14 cellular contexts compared by ENCODE assay signal in the genomic region with DNA sequence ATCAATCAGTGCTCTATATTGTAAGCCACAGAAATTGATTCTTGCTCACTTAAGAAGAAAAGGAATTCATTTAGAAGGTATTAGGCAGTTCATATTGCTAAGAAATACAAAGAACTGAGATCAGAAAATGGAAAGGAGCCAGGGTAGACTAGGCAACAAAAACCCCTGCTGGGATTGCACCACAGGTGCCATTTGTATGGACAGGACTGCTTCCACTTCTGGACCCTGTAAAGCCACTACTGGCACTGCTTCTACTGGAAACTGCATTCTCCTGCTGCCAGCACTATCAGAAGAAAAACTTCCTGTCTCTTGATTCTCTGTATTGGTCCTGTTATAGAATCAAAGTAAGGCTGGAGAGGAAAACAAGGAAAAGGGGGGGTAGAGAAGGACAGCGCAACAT. TPM values are rescaled to one million over a fixed set of nuclear protein-coding genes. Genes with fewer than 3 reads are reported as not detected.
DNase-seq lines count a peak whose midpoint lies in the region; ATAC-seq and TF ChIP-seq lines count a peak whose summit lies in the region.
"Had no signal": no experiment of that assay in that cellular context is flagged by ENCODE, and none has a peak within 500 bp of the region (broad histone marks: within the 10 kb centered on the region; RNA-seq: fewer than 3 reads in every experiment).

No MANE protein-coding gene starts in this region.

- in situ Hi-C loops in GM13977 (cut with MboI; ENCODE audit: low pct_unique_long_range_greater_than_20kb, low sequenced_read_pairs, unreplicated experiment) = no loop called here

- TF ChIP-seq CTCF in endothelial cell (IDR thresholded peaks at IDR 0.05; ENCODE audit: unreplicated experiment) = no peak
- TF ChIP-seq CTCF in GM13977 (IDR thresholded peaks at IDR 0.05; ENCODE audit: extremely low read depth, insufficient read depth, missing control alignments) = no peak

- peaks cover 46% of the 10 kb centered on the region for H3K4me1 Mint-ChIP-seq in endothelial cell (ENCODE audit: unreplicated experiment)

- no peak for ATAC-seq in HG03457 (IDR thresholded peaks at IDR 0.05; ENCODE audit: unreplicated experiment)
- ATAC-seq: A549; activated naive CD8-positive, alpha-beta T cell treated with anti-CD3 and anti-CD28 coated beads, Interleukin-2, amount 50 U/mL, for 24 hours had no signal

- peaks cover 17% of the 10 kb centered on the region for H3K36me3 Mint-ChIP-seq in endothelial cell (ENCODE audit: low read depth, unreplicated experiment)

- H3K4me3 Mint-ChIP-seq in endothelial cell (ENCODE audit: unreplicated experiment) = peak overlapping the region; percentile 60
- H3K4me3 Mint-ChIP-seq: activated naive CD8-positive, alpha-beta T cell treated with anti-CD3 and anti-CD28 coated beads, Interleukin-2, amount 50 U/mL, for 24 hours had no signal

- H3K27me3 Mint-ChIP-seq in endothelial cell (ENCODE audit: unreplicated experiment) = no peaks in the 10 kb centered on the region
- H3K27me3 Mint-ChIP-seq: activated naive CD8-positive, alpha-beta T cell treated with anti-CD3 and anti-CD28 coated beads, Interleukin-2, amount 50 U/mL, for 24 hours had no signal

- H3K27ac Mint-ChIP-seq in endothelial cell (ENCODE audit: unreplicated experiment) = peak overlapping the region; percentile 37
- H3K27ac Mint-ChIP-seq: activated naive CD8-positive, alpha-beta T cell treated with anti-CD3 and anti-CD28 coated beads, Interleukin-2, amount 50 U/mL, for 24 hours had no signal

- DNase-seq in NCI-H2107 treated with DMSO at 0.1 percent for 48 hours (lab: John Stamatoyannopoulos, UW; ENCODE audit: unreplicated experiment) (peak; percentile 37), NCI-H2107 (lab: John Stamatoyannopoulos, UW) (no peak), NCI-H2196 treated with DMSO at 0.1 percent for 48 hours (lab: John Stamatoyannopoulos, UW; ENCODE audit: unreplicated experiment) (peak; percentile 35), endothelial cell (ENCODE audit: low spot score) (no peak), putamen (ENCODE audit: low spot score) (peak; percentile 5), GM13977 (ENCODE audit: low spot score) (no peak), UCSD-AML1 (lab: John Stamatoyannopoulos, UW; ENCODE audit: unreplicated experiment) (no peak)
- DNase-seq: activated CD8-positive, alpha-beta memory T cell treated with anti-CD3 and anti-CD28 coated beads, Interleukin-2, amount 50 U/mL, for 4 hours; activated naive CD8-positive, alpha-beta T cell treated with anti-CD3 and anti-CD28 coated beads, Interleukin-2, amount 50 U/mL, for 24 hours; DMS79; SHP77 treated with DMSO at 0.1 percent for 48 hours; transverse colon had no signal

- H3K9me3 Mint-ChIP-seq in endothelial cell (ENCODE audit: unreplicated experiment) = no peaks in the 10 kb centered on the region

RNA-seq across cellular contexts. Expression of a gene that starts 45.9 kb away (rescaled TPM):
- 46.8 TPM for total RNA-seq in endothelial cell (ENCODE audit: unreplicated experiment)

RNA-seq across cellular contexts. Expression of a gene that starts 46.2 kb away (rescaled TPM):
- total RNA-seq in endothelial cell (ENCODE audit: unreplicated experiment) = 19.3 TPM

Comparison
In these comparisons a context has a peak if more than half of its experiments do, and no peak if none do; other contexts are left out.
1. DNase-seq: peak in NCI-H2107 treated with DMSO at 0.1 percent for 48 hours (single experiment), NCI-H2196 treated with DMSO at 0.1 percent for 48 hours (single experiment) and putamen (single experiment); none in NCI-H2107 (single experiment), endothelial cell (single experiment), GM13977 (single experiment) and UCSD-AML1 (single experiment).